Comparison of ENCODE assay signal across 16 cellular contexts in the genomic region with DNA sequence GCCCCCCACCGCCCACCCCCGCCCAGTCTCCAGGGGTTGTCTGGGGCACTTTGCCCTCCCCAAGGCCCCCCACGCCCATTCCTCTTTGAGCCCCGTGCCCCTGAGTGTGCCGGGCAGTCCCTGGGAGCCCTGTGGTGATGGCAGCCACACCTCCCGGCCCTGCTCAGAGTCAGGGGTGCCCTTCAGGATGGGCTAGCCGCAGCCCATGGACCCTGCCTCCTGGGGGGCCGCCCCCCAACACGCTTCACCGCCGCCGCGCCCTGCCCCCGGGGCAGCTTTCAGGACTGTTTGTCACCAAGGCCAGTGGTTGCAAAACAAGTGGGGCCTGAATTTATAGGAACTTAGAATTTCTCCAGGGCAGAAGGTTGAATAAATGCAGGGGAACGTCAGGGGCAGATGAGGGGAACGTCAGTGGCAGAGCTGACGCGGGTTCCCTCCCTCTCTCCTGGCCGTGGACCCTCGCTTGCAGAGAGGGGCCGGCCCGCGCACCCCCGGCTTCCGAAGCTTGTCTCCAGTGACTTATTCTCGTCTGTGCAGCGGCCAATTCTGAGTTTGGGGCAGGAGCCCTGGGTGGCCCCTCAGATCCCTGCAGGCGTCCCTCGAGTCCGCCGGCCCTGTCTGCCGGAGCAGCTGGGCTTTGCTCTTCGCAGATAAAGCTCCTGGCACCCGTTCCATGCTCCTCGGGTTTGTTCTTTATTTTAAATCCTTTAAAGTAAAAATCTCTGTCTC. TPM values are rescaled to one million over a fixed set of nuclear protein-coding genes. Genes with fewer than 3 reads are reported as not detected.
DNase-seq lines count a peak whose midpoint lies in the region; ATAC-seq and TF ChIP-seq lines count a peak whose summit lies in the region.
"Had no signal": no experiment of that assay in that cellular context is flagged by ENCODE, and none has a peak within 500 bp of the region (broad histone marks: within the 10 kb centered on the region; RNA-seq: fewer than 3 reads in every experiment).

No MANE protein-coding gene starts in this region.

- TF ChIP-seq CTCF in ascending aorta (IDR thresholded peaks at IDR 0.05) (no peak), uterus (IDR thresholded peaks at IDR 0.05) (no peak)

- H3K4me1 ChIP-seq in ascending aorta (peaks cover 48 to 60% of the 10 kb centered on the region in 2 donors), uterus (peaks cover 0 to 16% of the 10 kb centered on the region in 2 donors)

- peak; percentile 32 to 54 for ATAC-seq in left cardiac atrium
- ATAC-seq: activated CD4-positive, alpha-beta T cell treated with anti-CD3 and anti-CD28 coated beads for 36 hours; GM23338 had no signal

- H3K36me3 ChIP-seq in ascending aorta = no peaks in the 10 kb centered on the region
- H3K36me3 ChIP-seq in uterus = no peaks in the 10 kb centered on the region
- H3K36me3 ChIP-seq: MG63 had no signal

- H3K9me3 ChIP-seq in ascending aorta (peaks cover 8 to 13% of the 10 kb centered on the region in 2 donors), uterus (no peaks in the 10 kb centered on the region)

- peak overlapping the region; percentile 18 to 37 for H3K4me3 ChIP-seq in ascending aorta
- peak overlapping the region in 1 of 2 donors; percentile 13 for H3K4me3 ChIP-seq in uterus
- H3K4me3 ChIP-seq: GM23338, MG63 had no signal

- intact Hi-C loops in ascending aorta (cut with DNase I) (no loop called here), left cardiac atrium (cut with DNase I) (no loop called here), posterior vena cava (cut with DNase I) (loop anchor here in 1 of 2 donors (5.0 kb wide), 1 partner anchor 66 kb away; no protein-coding TSS in a partner anchor), uterus (cut with DNase I; ENCODE audit: low total_unique reads) (no loop called here)

- peak; percentile 5 to 69 for DNase-seq in ascending aorta (ENCODE audit: low spot score in 2 of 2)
- no peak for DNase-seq in left cardiac atrium
- DNase-seq in posterior vena cava (ENCODE audit: low spot score) = peak; percentile 87
- peak in 1 of 2 donors; percentile 19 for DNase-seq in uterus
- no peak for DNase-seq in stimulated activated CD4-positive, alpha-beta T cell treated with anti-CD3 and anti-CD28 coated beads, Interleukin-15, amount 100 ng/mL, for 24 hours
- no peak for DNase-seq in mesenteric fat pad (ENCODE audit: low spot score)
- DNase-seq in NCI-H345 treated with DMSO at 0.1 percent for 48 hours (lab: John Stamatoyannopoulos, UW; ENCODE audit: unreplicated experiment) = no peak
- DNase-seq: activated CD4-positive, alpha-beta T cell treated with anti-CD3 and anti-CD28 coated beads for 36 hours; activated CD8-positive, alpha-beta memory T cell treated with anti-CD3 and anti-CD28 coated beads, Interleukin-2, amount 50 U/mL, for 48 hours; C1 segment of cervical spinal cord; DMS79; MG63; NCI-H82; RPMI8226; stimulated activated CD4-positive, alpha-beta T cell treated with anti-CD3 and anti-CD28 coated beads, Interleukin-2, amount 100 ng/mL, for 48 hours had no signal

- H3K27ac ChIP-seq in ascending aorta = peak overlapping the region; percentile 87 to 88
- H3K27ac ChIP-seq in uterus = peak overlapping the region; percentile 28 to 62

- TF ChIP-seq POLR2A in uterus (IDR thresholded peaks at IDR 0.05) = no peak

- H3K27me3 ChIP-seq in ascending aorta = no peaks in the 10 kb centered on the region
- H3K27me3 ChIP-seq in uterus = no peaks in the 10 kb centered on the region
- H3K27me3 ChIP-seq: MG63 had no signal

RNA-seq across cellular contexts. Expression of a gene that starts 41.2 kb away (rescaled TPM):
- total RNA-seq in ascending aorta (82.9 TPM), left cardiac atrium (10 to 100 TPM; 20.6 to 21.7 TPM), posterior vena cava (10 to 100 TPM; 72.4 to 85.6 TPM), uterus (10 to 100 TPM; 21.8 to 69.6 (median 43.3) TPM), mesenteric fat pad (39.6 TPM)

Comparison
In these comparisons a context has a peak if more than half of its experiments do, and no peak if none do; other contexts are left out.
1. DNase-seq: peak in ascending aorta (2 of 2) and posterior vena cava (single experiment); none in left cardiac atrium (single experiment), stimulated activated CD4-positive, alpha-beta T cell treated with anti-CD3 and anti-CD28 coated beads, Interleukin-15, amount 100 ng/mL, for 24 hours (single experiment), mesenteric fat pad (single experiment) and NCI-H345 treated with DMSO at 0.1 percent for 48 hours (single experiment).